Comparison of ENCODE assay signal across 8 cellular contexts in genomic region chr7:5898480-5899224, GRCh38. TPM values are rescaled to one million over a fixed set of nuclear protein-coding genes. Genes with fewer than 3 reads are reported as not detected.
DNase-seq lines count a peak whose midpoint lies in the region; ATAC-seq and TF ChIP-seq lines count a peak whose summit lies in the region.
"Not testable (repeated sequence)": the region's sequence is repeated elsewhere in the genome, so short reads cannot be mapped to it uniquely, and the experiment has no call there.

CCZ1 (plus strand) TSS chr7:5898733; CDS start chr7:5898800, 67 bp downstream.

- peak within 1 kb of the TSS; percentile 57 for H3K9ac ChIP-seq in DND-41 (ENCODE audit: low read depth, low read length)

- H3K36me3 ChIP-seq in DND-41 (ENCODE audit: insufficient read depth, low read length); RWPE2 (ENCODE audit: low read depth): not testable (repeated sequence)

- not testable (repeated sequence) for H3K27me3 ChIP-seq in DND-41 (ENCODE audit: insufficient read depth, low read length, poor library complexity); RWPE2 (ENCODE audit: insufficient read depth, poor library complexity, severe bottlenecking)

- peak within 1 kb of the TSS; percentile 81 for H3K4me3 Mint-ChIP-seq in natural killer cell

- TF ChIP-seq CTCF in DND-41 (IDR thresholded peaks at IDR 0.05; ENCODE audit: borderline replicate concordance, extremely low read depth, low read length, poor library complexity, severe bottlenecking) (peak; percentile 37), fibroblast of mammary gland (conservative IDR thresholded peaks at IDR 0.05; ENCODE audit: control insufficient read depth, insufficient read depth, low read depth, low read length) (peak; percentile 0)
- not testable (repeated sequence) for TF ChIP-seq CTCF in RWPE2 (IDR thresholded peaks at IDR 0.05; ENCODE audit: poor library complexity, severe bottlenecking); natural killer cell (IDR thresholded peaks at IDR 0.05)

- not testable (repeated sequence) for H3K4me1 Mint-ChIP-seq in natural killer cell

- H3K27me3 Mint-ChIP-seq in natural killer cell (ENCODE audit: low read depth in 2 of 2): not testable (repeated sequence)

- H4K20me1 ChIP-seq in DND-41 (ENCODE audit: insufficient read depth, low read length): not testable (repeated sequence)

- not testable (repeated sequence) for H3K9me3 Mint-ChIP-seq in natural killer cell

- not testable (repeated sequence) for H3K79me2 ChIP-seq in DND-41 (ENCODE audit: insufficient read depth, low read length)

- ATAC-seq in DND-41 (ENCODE audit: insufficient read depth, low read depth) (peak; percentile 95), GM21529 (IDR thresholded peaks at IDR 0.05; ENCODE audit: unreplicated experiment) (peak; percentile 92), RWPE2 (ENCODE audit: low read depth) (peak; percentile 94), natural killer cell (peak; percentile 82 to 93 (median 83))

- H3K36me3 Mint-ChIP-seq in natural killer cell: not testable (repeated sequence)

- H3K27ac Mint-ChIP-seq in natural killer cell: peak within 1 kb of the TSS; percentile 65 to 73

- H3K4me3 ChIP-seq in DND-41 (ENCODE audit: low read depth in 1 of 2, low read length in 2 of 2) (peak within 1 kb of the TSS; percentile 25 to 56; a peak in 3 of 4 replicates), RWPE2 (ENCODE audit: severe bottlenecking) (peak within 1 kb of the TSS; percentile 25), fibroblast of mammary gland (ENCODE audit: control insufficient read depth, low read depth, low read length) (peak within 1 kb of the TSS; percentile 44)

- not testable (repeated sequence) for H3K9me3 ChIP-seq in DND-41 (ENCODE audit: insufficient read depth, low read length, severe bottlenecking); RWPE2 (ENCODE audit: severe bottlenecking)

- intact Hi-C loops in natural killer cell (cut with micrococcal nuclease): not testable (repeated sequence)

- H3K4me2 ChIP-seq in DND-41 (ENCODE audit: insufficient read depth, low read length): peak within 1 kb of the TSS; percentile 56

- H3K4me1 ChIP-seq in DND-41 (ENCODE audit: insufficient read depth, low read length): peaks cover 13% of the 10 kb centered on the region
- H3K4me1 ChIP-seq in RWPE2 (ENCODE audit: insufficient read depth, poor library complexity, severe bottlenecking): not testable (repeated sequence)

- H2AFZ ChIP-seq in DND-41 (ENCODE audit: low read depth, low read length): not testable (repeated sequence)

- DNase-seq in DND-41 (peak; percentile 63), HuH-7.5 (ENCODE audit: low spot score) (peak; percentile 19), fibroblast of mammary gland (ENCODE audit: low read depth) (peak; percentile 39), natural killer cell (peak; percentile 44)
- not testable (repeated sequence) for DNase-seq in RWPE2 (ENCODE audit: low spot score)
- peak; percentile 10 to 58 for DNase-seq in activated T-helper 1 cell treated with anti-CD3 and anti-CD28 coated beads, Interleukin-2, amount 50 U/mL, for 16 hours (ENCODE audit: low read depth in 1 of 2, low spot score in 1 of 2)
- peak; percentile 46 to 74 for DNase-seq in stimulated activated CD8-positive, alpha-beta memory T cell treated with anti-CD3 and anti-CD28 coated beads, Interleukin-7, amount 100 ng/mL, for 48 hours (ENCODE audit: extremely low read depth in 1 of 2, low read depth in 1 of 2)

- peak within 1 kb of the TSS; percentile 56; the same call in 1 of the 2 replicates for H3K27ac ChIP-seq in DND-41 (ENCODE audit: low read length)
- not testable (repeated sequence) for H3K27ac ChIP-seq in RWPE2 (ENCODE audit: poor library complexity, severe bottlenecking)

RNA-seq across cellular contexts. Expression of gene CCZ1, which starts in this region (rescaled TPM):
- 100 to 1,000 TPM in 2 of 3 donors, 10 to 100 TPM in 1; 81.4 to 114 (median 112) TPM for total RNA-seq in natural killer cell
